ENCODE assay signal across 10 cellular contexts in the genomic region with DNA sequence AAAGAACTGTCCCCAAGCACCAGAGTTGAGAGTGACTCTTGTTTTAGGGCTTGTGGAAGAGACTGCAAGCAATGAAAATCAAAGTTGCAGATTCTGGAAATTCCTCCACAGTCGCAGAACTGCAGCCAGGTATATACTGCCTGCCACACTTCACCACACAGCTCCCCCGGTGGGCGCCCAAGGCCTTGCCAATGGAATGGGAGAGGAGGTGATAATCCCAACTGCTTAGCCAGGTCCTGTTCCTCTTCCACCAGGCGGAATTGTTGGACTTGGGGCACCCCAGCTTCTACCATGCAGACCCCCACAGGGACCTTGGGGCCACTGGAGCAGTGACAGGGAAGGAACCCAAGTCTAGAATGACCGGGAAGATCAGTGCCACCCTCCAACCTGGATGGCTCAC. TPM values are rescaled to one million over a fixed set of nuclear protein-coding genes. Genes with fewer than 3 reads are reported as not detected.
DNase-seq lines count a peak whose midpoint lies in the region; ATAC-seq and TF ChIP-seq lines count a peak whose summit lies in the region.
"Had no signal": no experiment of that assay in that cellular context is flagged by ENCODE, and none has a peak within 500 bp of the region (broad histone marks: within the 10 kb centered on the region; RNA-seq: fewer than 3 reads in every experiment).

No MANE protein-coding gene starts in this region.

- H4K5ac ChIP-seq in mesendoderm (ENCODE audit: low read length), result no peak overlapping the region

- H3K27ac ChIP-seq in brain microvascular endothelial cell (no peak overlapping the region), mesendoderm (ENCODE audit: low read depth, low read length) (no peak overlapping the region)
- H3K27ac ChIP-seq: prostate gland had no signal

- H3K36me3 ChIP-seq in Caco-2 (ENCODE audit: control insufficient read depth, insufficient read depth, low read length), result no peaks in the 10 kb centered on the region
- H3K36me3 ChIP-seq in brain microvascular endothelial cell (replicated peaks), result no peaks in the 10 kb centered on the region
- H3K36me3 ChIP-seq in mesendoderm (ENCODE audit: control insufficient read depth, insufficient read depth, low read length), result no peaks in the 10 kb centered on the region
- H3K36me3 ChIP-seq: prostate gland had no signal

- no peaks in the 10 kb centered on the region for H3K4me1 ChIP-seq in Caco-2
- no peaks in the 10 kb centered on the region for H3K4me1 ChIP-seq in mesendoderm (ENCODE audit: control insufficient read depth, low read depth, low read length)
- H3K4me1 ChIP-seq: prostate gland had no signal

- H3K23ac ChIP-seq in mesendoderm (ENCODE audit: low read length), result no peak overlapping the region

- H3K56ac ChIP-seq in mesendoderm (ENCODE audit: low read length), result no peak overlapping the region

- H2BK120ac ChIP-seq in mesendoderm (ENCODE audit: low read depth, low read length), result no peak overlapping the region

- H3K9ac ChIP-seq in mesendoderm (ENCODE audit: low read length), result no peak overlapping the region

- no peak overlapping the region for H2BK5ac ChIP-seq in mesendoderm (ENCODE audit: low read length)

- no peaks in the 10 kb centered on the region for H3K9me3 ChIP-seq in Caco-2
- H3K9me3 ChIP-seq: prostate gland had no signal

- H3K4me3 Mint-ChIP-seq in Caco-2 (ENCODE audit: unreplicated experiment), result no peak overlapping the region

- WGBS in mesendoderm (ENCODE audit: extremely low coverage, insufficient coverage, low lambda C conversion rate), result no CpG with 5 or more reads among the region's 5 CpGs

- in situ Hi-C loops in brain microvascular endothelial cell (cut with HindIII; ENCODE audit: low pct_ligation_motif_present, low sequenced_read_pairs), result no loop called here
- in situ Hi-C loops in GM13977 (cut with MboI; ENCODE audit: low pct_unique_long_range_greater_than_20kb, low sequenced_read_pairs, unreplicated experiment), result no loop called here

- H3K4me2 ChIP-seq in mesendoderm (ENCODE audit: low read length), result no peak overlapping the region

- no peak overlapping the region for H2AK5ac ChIP-seq in mesendoderm (ENCODE audit: low read length)

- CTCF ChIA-PET in Caco-2 (lab: Charles Lee), result interaction anchor here (0.7 to 1.4 kb wide), 4 partner anchors 15 to 171 kb away, joined by 3 to 12 read pairs (median 5); no protein-coding TSS in a partner anchor

- peaks cover 16% of the 10 kb centered on the region for H3K27me3 Mint-ChIP-seq in Caco-2 (ENCODE audit: insufficient read depth, unreplicated experiment)

- TF ChIP-seq CTCF in Caco-2 (IDR thresholded peaks at IDR 0.05; ENCODE audit: insufficient read depth in 1 of 2, low read depth in 1 of 2, low read length in 1 of 2, severe bottlenecking in 1 of 2, unreplicated experiment in 1 of 2) (peak; percentile 51 to 78), HFF-Myc (IDR thresholded peaks at IDR 0.05; ENCODE audit: low read depth, low read length, missing control alignments) (peak; percentile 41), brain microvascular endothelial cell (IDR thresholded peaks at IDR 0.05; ENCODE audit: low read depth, low read length, missing control alignments) (peak; percentile 78), GM13977 (IDR thresholded peaks at IDR 0.05; ENCODE audit: extremely low read depth, insufficient read depth, missing control alignments) (no peak)

- no peak overlapping the region for H3K4ac ChIP-seq in mesendoderm (ENCODE audit: low read depth, low read length)

- no peaks in the 10 kb centered on the region for H3K9me3 Mint-ChIP-seq in Caco-2 (ENCODE audit: unreplicated experiment)

- H3K27ac Mint-ChIP-seq in Caco-2 (ENCODE audit: unreplicated experiment), result no peak overlapping the region

- no peak for ATAC-seq in HG02623 (IDR thresholded peaks at IDR 0.05; ENCODE audit: unreplicated experiment)

- H3K27me3 ChIP-seq in Caco-2 (replicated peaks; ENCODE audit: control insufficient read depth, insufficient read depth, low read length) (no peaks in the 10 kb centered on the region), brain microvascular endothelial cell (replicated peaks) (no peaks in the 10 kb centered on the region), mesendoderm (ENCODE audit: insufficient read depth, low read length, poor library complexity) (no peaks in the 10 kb centered on the region)

- no peak overlapping the region for H3K4me3 ChIP-seq in Caco-2 (ENCODE audit: low read depth, low read length)
- no peak overlapping the region for H3K4me3 ChIP-seq in HFF-Myc (replicated peaks; ENCODE audit: low read depth, low read length)
- H3K4me3 ChIP-seq in brain microvascular endothelial cell (ENCODE audit: low read depth, low read length), result no peak overlapping the region
- no peak overlapping the region for H3K4me3 ChIP-seq in mesendoderm (ENCODE audit: low read length)
- H3K4me3 ChIP-seq: prostate gland had no signal

- H2BK15ac ChIP-seq in mesendoderm (replicated peaks; ENCODE audit: low read depth), result no peak overlapping the region

- no TSS peak for BruUV-seq in Caco-2 (replicated peaks; lab: Mats Ljungman, UMichigan)

- POLR2A ChIA-PET in Caco-2 (lab: Charles Lee), result no interaction called here

- H3K4me1 Mint-ChIP-seq in Caco-2 (ENCODE audit: low read depth, unreplicated experiment), result peaks cover 6% of the 10 kb centered on the region

- H4K8ac ChIP-seq in mesendoderm (ENCODE audit: low read depth, low read length), result no peak overlapping the region

- DNase-seq in Caco-2 (peak; percentile 73 to 78), HFF-Myc (ENCODE audit: extremely low read depth, low read depth) (no peak), brain microvascular endothelial cell (no peak), mesendoderm (peak; percentile 53), NCI-H526 treated with DMSO at 0.1 percent for 48 hours (lab: John Stamatoyannopoulos, UW) (no peak), GM13977 (ENCODE audit: low spot score) (no peak)
- no peak for DNase-seq in stimulated activated CD8-positive, alpha-beta memory T cell treated with anti-CD3 and anti-CD28 coated beads, Interleukin-4, amount 100 ng/mL, for 48 hours
- DNase-seq: NCI-H1436 treated with DMSO at 0.1 percent for 48 hours had no signal

- peaks cover 6% of the 10 kb centered on the region for H3K36me3 Mint-ChIP-seq in Caco-2 (ENCODE audit: insufficient read depth, unreplicated experiment)

- H3K79me1 ChIP-seq in mesendoderm (ENCODE audit: low read length), result no peaks in the 10 kb centered on the region

- intact Hi-C loops in Caco-2 (cut with micrococcal nuclease; ENCODE audit: unreplicated experiment), result loop anchor here (1.0 kb wide), 1 partner anchor 108 kb away; no protein-coding TSS in a partner anchor

- no peak overlapping the region for H3K18ac ChIP-seq in mesendoderm (ENCODE audit: low read length)

- no peaks in the 10 kb centered on the region for H3K79me2 ChIP-seq in mesendoderm (ENCODE audit: control insufficient read depth, insufficient read depth, low read length)

RNA-seq across cellular contexts. Expression of a gene that starts 4.8 kb away (rescaled TPM):
- 379 and 384 TPM in 2 replicates for total RNA-seq in Caco-2 (2022)
- 288 TPM for polyA plus RNA-seq in mesendoderm (2013, experiment 1 of 2)
- 284 TPM for polyA plus RNA-seq in mesendoderm (2013, experiment 2 of 2)

Comparison
In these comparisons a context has a peak if more than half of its experiments do, and no peak if none do; other contexts are left out.
1. DNase-seq: peak in Caco-2 (2 of 2) and mesendoderm (single experiment); none in HFF-Myc (single experiment), brain microvascular endothelial cell (single experiment), stimulated activated CD8-positive, alpha-beta memory T cell treated with anti-CD3 and anti-CD28 coated beads, Interleukin-4, amount 100 ng/mL, for 48 hours (single experiment), NCI-H526 treated with DMSO at 0.1 percent for 48 hours (single experiment) and GM13977 (single experiment).